2 cellular contexts compared by ENCODE assay signal in genomic region chr16:81710596-81710995, GRCh38.
TF ChIP-seq lines count a peak whose summit lies in the region.

No MANE protein-coding gene starts in this region.

TF ChIP-seq in A549, 52 proteins besides CTCF, POLR2A, EP300 and RAD21 (continued from another document):
- TF ChIP-seq E2F6 (IDR thresholded peaks at IDR 0.05; ENCODE audit: borderline replicate concordance, low read depth) (peak; percentile 36; the same call in 1 of the 2 replicates), KDM1A (IDR thresholded peaks at IDR 0.05; ENCODE audit: low read depth) (no peak), NPAS2 (CRISPR knock-in tag; IDR thresholded peaks at IDR 0.05; ENCODE audit: borderline replicate concordance) (no peak), TFCP2L1 (CRISPR knock-in tag; IDR thresholded peaks at IDR 0.05) (peak; percentile 41; the same call in 1 of the 2 replicates), HOXB5 (CRISPR knock-in tag; IDR thresholded peaks at IDR 0.05) (peak; percentile 93), JUNB (IDR thresholded peaks at IDR 0.05) (no peak), MAX (IDR thresholded peaks at IDR 0.05) (peak; percentile 73), RARB (CRISPR knock-in tag; IDR thresholded peaks at IDR 0.05) (0 out of 2 replicates have a peak, but pooled peaks have one; percentile 31), JUN (IDR thresholded peaks at IDR 0.05) (peak in 1 of 2 experiments; percentile 41; a peak in 1 of 5 replicates), MAFK (IDR thresholded peaks at IDR 0.05; ENCODE audit: partially characterized antibody) (no peak), RNF2 (IDR thresholded peaks at IDR 0.05; ENCODE audit: borderline replicate concordance, low read depth) (no peak), RFX5 (IDR thresholded peaks at IDR 0.05) (no peak), GATA3 (IDR thresholded peaks at IDR 0.05; ENCODE audit: borderline replicate concordance) (no peak), BHLHE40 (IDR thresholded peaks at IDR 0.05; ENCODE audit: low read depth, low read length) (no peak), EHF (CRISPR knock-in tag; IDR thresholded peaks at IDR 0.05) (peak; percentile 45; the same call in 1 of the 2 replicates), NFE2L2 (conservative IDR thresholded peaks at IDR 0.05; ENCODE audit: low read length) (no peak), HMGXB4 (CRISPR knock-in tag; IDR thresholded peaks at IDR 0.05; ENCODE audit: borderline replicate concordance) (no peak), CHD2 (IDR thresholded peaks at IDR 0.05; ENCODE audit: low read length, partially characterized antibody) (no peak), REST (IDR thresholded peaks at IDR 0.05) (no peak), HOXA7 (CRISPR knock-in tag; IDR thresholded peaks at IDR 0.05) (no peak; the same call in 1 of the 2 replicates), EHMT2 (IDR thresholded peaks at IDR 0.05; ENCODE audit: low read depth) (no peak), ZFP36 (IDR thresholded peaks at IDR 0.05; ENCODE audit: borderline replicate concordance, partially characterized antibody) (no peak), ATOH8 (CRISPR knock-in tag; IDR thresholded peaks at IDR 0.05; ENCODE audit: low read depth) (no peak), FOSL2 (IDR thresholded peaks at IDR 0.05) (no peak), FOSL2 (CRISPR knock-in tag; IDR thresholded peaks at IDR 0.05) (0 out of 2 replicates have a peak, but pooled peaks have one; percentile 15), BCL3 (IDR thresholded peaks at IDR 0.05) (no peak), HOXB13 (CRISPR knock-in tag; IDR thresholded peaks at IDR 0.05; ENCODE audit: low read depth) (peak; percentile 95)

TF ChIP-seq in HCT116, 20 proteins besides CTCF, POLR2A, EP300 and RAD21 (continued from another document):
- TF ChIP-seq ZBTB33 (IDR thresholded peaks at IDR 0.05; ENCODE audit: extremely low read depth, insufficient replicate concordance, low read length) = no peak
- TF ChIP-seq TCF7L2 (IDR thresholded peaks at IDR 0.05; ENCODE audit: borderline replicate concordance, extremely low read depth, insufficient read depth, insufficient read length) = no peak
- no peak for TF ChIP-seq CEBPB (IDR thresholded peaks at IDR 0.05; ENCODE audit: low read depth)
- no peak for TF ChIP-seq FOSL1 (IDR thresholded peaks at IDR 0.05; ENCODE audit: low read depth)
- TF ChIP-seq EZH2phosphoT487 (IDR thresholded peaks at IDR 0.05; ENCODE audit: borderline replicate concordance) = no peak
- TF ChIP-seq ZFX (IDR thresholded peaks at IDR 0.05) = no peak
- TF ChIP-seq ELF1 (IDR thresholded peaks at IDR 0.05; ENCODE audit: borderline replicate concordance, low read depth) = no peak
- no peak for TF ChIP-seq ZNF274 (IDR thresholded peaks at IDR 0.05; ENCODE audit: low read depth, low read length)
- no peak for TF ChIP-seq ATF3 (IDR thresholded peaks at IDR 0.05)
